Comparison of ENCODE assay signal across 8 cellular contexts in the genomic region with DNA sequence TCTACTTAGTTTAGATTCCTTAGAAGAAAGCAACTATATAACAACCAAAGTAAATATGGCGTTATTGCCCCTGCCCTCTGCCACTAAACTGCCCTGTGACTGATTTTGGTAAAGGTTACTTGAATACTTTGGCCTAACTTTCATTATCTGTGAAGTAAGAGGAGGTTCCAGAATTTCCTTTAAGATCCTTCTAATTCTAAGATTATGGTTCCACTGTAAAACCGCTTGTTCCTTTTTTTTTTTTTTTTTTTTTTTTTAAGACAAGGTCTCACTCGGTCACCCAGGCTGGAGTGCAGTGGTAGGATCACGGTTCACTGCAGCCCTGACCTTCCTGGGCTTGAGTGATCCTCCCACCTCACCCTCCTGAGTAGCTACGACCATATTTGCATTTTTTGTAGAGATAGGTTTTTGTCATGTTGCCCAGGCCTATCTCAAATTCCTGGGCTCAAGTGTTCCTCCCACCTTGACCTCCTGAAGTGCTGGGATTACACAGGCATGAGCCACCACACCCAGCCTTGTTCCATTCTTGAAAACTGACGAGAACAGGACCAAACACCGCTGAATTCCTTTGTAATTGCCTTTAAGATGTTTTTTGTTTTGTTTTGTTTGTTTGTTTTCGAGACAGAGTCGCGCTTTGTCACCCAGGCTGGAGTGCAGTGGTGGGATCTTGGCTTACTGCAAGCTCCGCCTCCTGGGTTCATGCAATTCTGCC. TPM values are rescaled to one million over a fixed set of nuclear protein-coding genes. Genes with fewer than 3 reads are reported as not detected.
DNase-seq lines count a peak whose midpoint lies in the region; ATAC-seq, FAIRE-seq and TF ChIP-seq lines count a peak whose summit lies in the region.

No MANE protein-coding gene starts in this region.

- H3K9me3 Mint-ChIP-seq in activated T-cell treated with anti-CD3 and anti-CD28 coated beads, Interleukin-2, amount 50 U/mL, for 72 hours: no peaks in the 10 kb centered on the region
- no peaks in the 10 kb centered on the region for H3K9me3 Mint-ChIP-seq in astrocyte (ENCODE audit: unreplicated experiment)

- no peaks in the 10 kb centered on the region for H3K27me3 Mint-ChIP-seq in activated T-cell treated with anti-CD3 and anti-CD28 coated beads, Interleukin-2, amount 50 U/mL, for 72 hours (ENCODE audit: low read depth)
- no peaks in the 10 kb centered on the region for H3K27me3 Mint-ChIP-seq in astrocyte (ENCODE audit: low read depth, unreplicated experiment)

- H3K79me2 ChIP-seq in astrocyte (ENCODE audit: insufficient read depth, low read length): peaks cover 98% of the 10 kb centered on the region

- no peak for TF ChIP-seq POLR2A in gastroesophageal sphincter (IDR thresholded peaks at IDR 0.05)

- H3K27me3 ChIP-seq in astrocyte (ENCODE audit: insufficient read depth, low read length) (no peaks in the 10 kb centered on the region), pancreas (no peaks in the 10 kb centered on the region), gastroesophageal sphincter (no peaks in the 10 kb centered on the region)

- H2AFZ ChIP-seq in astrocyte (ENCODE audit: low read depth, low read length): no peak overlapping the region

- ATAC-seq in activated T-cell treated with anti-CD3 and anti-CD28 coated beads, Interleukin-2, amount 50 U/mL, for 72 hours (replicated peaks in 1 of 2): peak in 1 of 2 donors; percentile 20
- ATAC-seq in HG03460 (IDR thresholded peaks at IDR 0.05; ENCODE audit: unreplicated experiment): peak; percentile 52
- peak; percentile 25 to 65 (median 50) for ATAC-seq in pancreas
- ATAC-seq in gastroesophageal sphincter: no peak

- peaks cover 17% of the 10 kb centered on the region for H3K4me1 ChIP-seq in astrocyte (ENCODE audit: insufficient read depth, low read length)
- peaks cover 5 to 29% (median 6%) of the 10 kb centered on the region in 3 donors for H3K4me1 ChIP-seq in pancreas
- H3K4me1 ChIP-seq in gastroesophageal sphincter: peaks cover 0 to 64% (median 4%) of the 10 kb centered on the region in 3 donors

- peak overlapping the region; percentile 58 for H3K4me2 ChIP-seq in astrocyte (ENCODE audit: low read length)

- no peak for DNase-seq in activated T-cell treated with anti-CD3 and anti-CD28 coated beads, Interleukin-2, amount 50 U/mL, for 72 hours
- no peak for DNase-seq in activated T-cell treated with anti-CD3 and anti-CD28 coated beads, Interleukin-2, amount 50 U/mL, for 48 hours
- peak; percentile 73 for DNase-seq in astrocyte (ENCODE audit: low read depth)
- no peak for DNase-seq in pancreas
- DNase-seq in stimulated activated CD4-positive, alpha-beta T cell treated with anti-CD3 and anti-CD28 coated beads, Interleukin-4, amount 100 ng/mL, for 1 hour: no peak
- DNase-seq in substantia nigra (lab: John Stamatoyannopoulos, UW): no peak

- H3K4me3 ChIP-seq in astrocyte (ENCODE audit: insufficient read depth, low read depth, low read length): no peak overlapping the region
- no peak overlapping the region for H3K4me3 ChIP-seq in pancreas
- no peak overlapping the region for H3K4me3 ChIP-seq in gastroesophageal sphincter

- peaks cover 7 to 26% of the 10 kb centered on the region in 2 donors for H3K36me3 Mint-ChIP-seq in activated T-cell treated with anti-CD3 and anti-CD28 coated beads, Interleukin-2, amount 50 U/mL, for 72 hours (ENCODE audit: insufficient read depth in 2 of 2)
- peaks cover 14% of the 10 kb centered on the region for H3K36me3 Mint-ChIP-seq in astrocyte (ENCODE audit: low read depth, unreplicated experiment)

- H3K27ac ChIP-seq in astrocyte (ENCODE audit: low read depth, low read length): peak overlapping the region; percentile 37
- no peak overlapping the region for H3K27ac ChIP-seq in pancreas
- H3K27ac ChIP-seq in gastroesophageal sphincter: no peak overlapping the region
- H3K27ac ChIP-seq in substantia nigra (ENCODE audit: low read depth, low read length, poor library complexity, severe bottlenecking): no peak overlapping the region

- intact Hi-C loops in pancreas (cut with DNase I): loop anchor here in 1 of 3 donors (10.0 kb wide), 1 partner anchor 276 kb away; the partner anchor contains the start of gene UBE2K

- peak overlapping the region; percentile 51 to 54 for H3K4me3 Mint-ChIP-seq in activated T-cell treated with anti-CD3 and anti-CD28 coated beads, Interleukin-2, amount 50 U/mL, for 72 hours
- no peak overlapping the region for H3K4me3 Mint-ChIP-seq in astrocyte (ENCODE audit: unreplicated experiment)

- H3K36me3 ChIP-seq in astrocyte (ENCODE audit: insufficient read depth, low read length): peaks cover 16% of the 10 kb centered on the region
- peaks cover 0 to 13% (median 5%) of the 10 kb centered on the region in 3 donors for H3K36me3 ChIP-seq in pancreas
- peaks cover 0 to 31% of the 10 kb centered on the region in 2 donors for H3K36me3 ChIP-seq in gastroesophageal sphincter

- peak overlapping the region; percentile 93 for H3K27ac Mint-ChIP-seq in activated T-cell treated with anti-CD3 and anti-CD28 coated beads, Interleukin-2, amount 50 U/mL, for 72 hours
- peak overlapping the region; percentile 44 for H3K27ac Mint-ChIP-seq in astrocyte (ENCODE audit: unreplicated experiment)

- FAIRE-seq in astrocyte (lab: Jason Lieb, UNC) (no peak), pancreas (lab: Jason Lieb, UNC) (no peak)

- WGBS in pancreas, 2 donors: 57 to 58% methylated on average over 11 of the region's 11 CpGs
- WGBS in gastroesophageal sphincter (ENCODE audit: low coverage in 1 of 2), 2 donors: 76 to 88% methylated on average over 9 to 11 of the region's 11 CpGs

- no peaks in the 10 kb centered on the region for H3K9me3 ChIP-seq in astrocyte (ENCODE audit: insufficient read depth, low read depth, low read length)
- H3K9me3 ChIP-seq in pancreas: no peaks in the 10 kb centered on the region
- no peaks in the 10 kb centered on the region for H3K9me3 ChIP-seq in gastroesophageal sphincter

- H3K4me1 Mint-ChIP-seq in activated T-cell treated with anti-CD3 and anti-CD28 coated beads, Interleukin-2, amount 50 U/mL, for 72 hours (ENCODE audit: low read depth): peaks cover 48% of the 10 kb centered on the region
- peaks cover 20% of the 10 kb centered on the region for H3K4me1 Mint-ChIP-seq in astrocyte (ENCODE audit: low read depth, unreplicated experiment)

- H4K20me1 ChIP-seq in astrocyte (ENCODE audit: insufficient read depth, low read length): peaks cover 59% of the 10 kb centered on the region

- no peak for TF ChIP-seq EP300 in gastroesophageal sphincter (IDR thresholded peaks at IDR 0.05)

- H3K9ac ChIP-seq in astrocyte (ENCODE audit: low read length): peak overlapping the region; percentile 35

- TF ChIP-seq CTCF in astrocyte (IDR thresholded peaks at IDR 0.05; ENCODE audit: insufficient read depth, low read depth, low read length) (no peak), pancreas (IDR thresholded peaks at IDR 0.05) (no peak), gastroesophageal sphincter (IDR thresholded peaks at IDR 0.05) (no peak)

RNA-seq across cellular contexts. Expression of gene PDS5A, which starts 7.0 kb away (rescaled TPM):
- total RNA-seq in activated T-cell treated with anti-CD3 and anti-CD28 coated beads, Interleukin-2, amount 50 U/mL, for 72 hours: 100 to 1,000 TPM; 111 to 128 TPM
- total RNA-seq in astrocyte (49.5 and 55.9 TPM in 2 replicates), pancreas (10 to 100 TPM; 24.4 to 42.6 (median 28.9) TPM), gastroesophageal sphincter (10 to 100 TPM; 47.1 to 63.0 (median 57.1) TPM)
- 10 to 100 TPM; 12.1 to 12.2 TPM for polyA plus RNA-seq in pancreas
